8 cellular contexts compared by ENCODE assay signal in genomic region chr19:1067341-1068103, GRCh38. TPM values are rescaled to one million over a fixed set of nuclear protein-coding genes. Genes with fewer than 3 reads are reported as not detected.
DNase-seq lines count a peak whose midpoint lies in the region; ATAC-seq, FAIRE-seq and TF ChIP-seq lines count a peak whose summit lies in the region.

No MANE protein-coding gene starts in this region.

- H3K4me3 ChIP-seq in A673 (ENCODE audit: low read depth, low read length, poor library complexity, severe bottlenecking) (peak overlapping the region; percentile 51), esophagus muscularis mucosa (peak overlapping the region; percentile 48 to 60 (median 50)), small intestine (ENCODE audit: low read depth in 1 of 2, low read length in 2 of 2) (peak overlapping the region; percentile 38 to 60)

- POLR2A ChIA-PET in A673 (lab: Charles Lee; ENCODE audit: low non-redundant PET): interaction anchor here (0.6 kb wide), 1 partner anchor 24 kb away, joined by 13 read pairs; no protein-coding TSS in a partner anchor

- WGBS in esophagus muscularis mucosa: 10% methylated on average over 8 of the region's 40 CpGs
- 4 to 6% (median 5%) methylated on average over 34 to 40 of the region's 40 CpGs for WGBS in small intestine, 3 donors

- CTCF ChIA-PET in A673 (lab: Charles Lee): interaction anchor here (0.6 kb wide), 1 partner anchor 211 kb away, joined by 4 read pairs; no protein-coding TSS in a partner anchor

- intact Hi-C loops in A673 (cut with micrococcal nuclease; ENCODE audit: unreplicated experiment): no loop called here
- intact Hi-C loops in esophagus muscularis mucosa (cut with DNase I): no loop called here

- H3K9me3 ChIP-seq in A673 (ENCODE audit: low read depth, low read length, poor library complexity, severe bottlenecking) (no peaks in the 10 kb centered on the region), esophagus muscularis mucosa (no peaks in the 10 kb centered on the region), small intestine (ENCODE audit: control insufficient read depth, low read depth) (no peaks in the 10 kb centered on the region)

- FAIRE-seq in small intestine (lab: Jason Lieb, UNC) (no peak), H54 (lab: Jason Lieb, UNC) (no peak), GM12891 (lab: Jason Lieb, UNC) (no peak)

- H3K4me1 ChIP-seq in A673 (ENCODE audit: insufficient read depth, low read length, poor library complexity, severe bottlenecking) (peaks cover 26% of the 10 kb centered on the region), esophagus muscularis mucosa (peaks cover 22 to 71% (median 58%) of the 10 kb centered on the region in 4 donors), small intestine (ENCODE audit: control insufficient read depth in 2 of 2, insufficient read depth in 1 of 2, low read depth in 1 of 2, low read length in 1 of 2) (no peaks in the 10 kb centered on the region)

- TF ChIP-seq POLR2A in esophagus muscularis mucosa (IDR thresholded peaks at IDR 0.05; ENCODE audit: low read depth) (no peak), H54 (IDR thresholded peaks at IDR 0.05; ENCODE audit: low read depth, low read length) (no peak), GM12891 (IDR thresholded peaks at IDR 0.05; ENCODE audit: low read depth, low read length) (no peak)

- ATAC-seq in GM21576 (IDR thresholded peaks at IDR 0.05; ENCODE audit: unreplicated experiment): peak; percentile 12

- BruUV-seq in A673 (replicated peaks; lab: Mats Ljungman, UMichigan): no TSS peak

- H3K27me3 ChIP-seq in A673 (replicated peaks; ENCODE audit: insufficient read depth, low read depth, low read length, poor library complexity) (peaks cover 7% of the 10 kb centered on the region), esophagus muscularis mucosa (peaks cover 15 to 85% (median 51%) of the 10 kb centered on the region in 4 donors), small intestine (ENCODE audit: control insufficient read depth in 2 of 2, insufficient read depth in 2 of 2, low read length in 2 of 2) (peaks cover 5% of the 10 kb centered on the region in 2 donors)

- no peak for DNase-seq in A673 (ENCODE audit: low spot score)
- DNase-seq in T-helper 2 cell: peak in 4 of 5 experiments; percentile 51 to 86 (median 63)
- DNase-seq in esophagus muscularis mucosa (ENCODE audit: extremely low spot score): no peak
- DNase-seq in small intestine: no peak
- DNase-seq in NCI-H1436 treated with DMSO at 0.1 percent for 48 hours (lab: John Stamatoyannopoulos, UW): no peak
- no peak for DNase-seq in H54 (ENCODE audit: insufficient read length, low spot score)
- DNase-seq in GM12891 (ENCODE audit: insufficient read length, low spot score): no peak

- TF ChIP-seq CTCF in A673 (conservative IDR thresholded peaks at IDR 0.05; ENCODE audit: low read depth, low read length): no peak
- TF ChIP-seq CTCF in esophagus muscularis mucosa (IDR thresholded peaks at IDR 0.05): no peak

- TF ChIP-seq EP300 in esophagus muscularis mucosa (IDR thresholded peaks at IDR 0.05): no peak

- H3K27ac ChIP-seq in A673 (ENCODE audit: low read depth, low read length, poor library complexity, severe bottlenecking): no peak overlapping the region
- H3K27ac ChIP-seq in esophagus muscularis mucosa (replicated peaks in 1 of 4): peak overlapping the region in 3 of 4 donors; percentile 28 to 63 (median 57)
- H3K27ac ChIP-seq in small intestine (ENCODE audit: low read depth in 1 of 2, low read length in 1 of 2): peak overlapping the region; percentile 66 to 83

- H3K36me3 ChIP-seq in A673 (ENCODE audit: insufficient read depth, low read length, poor library complexity, severe bottlenecking): no peaks in the 10 kb centered on the region
- H3K36me3 ChIP-seq in esophagus muscularis mucosa: no peaks in the 10 kb centered on the region
- H3K36me3 ChIP-seq in small intestine (ENCODE audit: control insufficient read depth in 2 of 2, insufficient read depth in 2 of 2, low read length in 2 of 2): no peaks in the 10 kb centered on the region

TF ChIP-seq in GM12891, 5 proteins besides CTCF, POLR2A, EP300 and RAD21:
- TF ChIP-seq SPI1 (IDR thresholded peaks at IDR 0.05; ENCODE audit: low read depth, low read length): no peak
- TF ChIP-seq POU2F2 (IDR thresholded peaks at IDR 0.05; ENCODE audit: low read depth, low read length): no peak
- no peak for TF ChIP-seq TAF1 (IDR thresholded peaks at IDR 0.05; ENCODE audit: low read depth, low read length)
- TF ChIP-seq PAX5 (IDR thresholded peaks at IDR 0.05; ENCODE audit: insufficient read depth, low read length, severe bottlenecking): no peak
- no peak for TF ChIP-seq POLR2AphosphoS5 (IDR thresholded peaks at IDR 0.05; ENCODE audit: low read depth, low read length)

RNA-seq across cellular contexts. Expression of gene ARHGAP45, which starts 0.6 kb away (rescaled TPM):
- total RNA-seq in A673 (2021): 3.2 and 3.4 TPM in 2 replicates
- total RNA-seq in esophagus muscularis mucosa: 10 to 100 TPM; 17.8 to 28.3 (median 21.2) TPM
- polyA plus RNA-seq in small intestine: 10 to 100 TPM; 34.3 to 81.1 (median 62.6) TPM
- polyA plus RNA-seq in GM12891 (2012; ENCODE audit: low read depth, missing spikeins): 71.9 TPM

RNA-seq across cellular contexts. Expression of gene ABCA7, which starts 27.6 kb away (rescaled TPM):
- total RNA-seq in A673 (2021) (12.0 and 21.2 TPM in 2 replicates), esophagus muscularis mucosa (1 to 10 TPM; 3.9 to 9.5 (median 6.9) TPM)
- polyA plus RNA-seq in small intestine: 10 to 100 TPM in 2 of 3 donors, 1 to 10 TPM in 1; 6.2 to 60.3 (median 34.2) TPM
- polyA plus RNA-seq in GM12891 (2012; ENCODE audit: low read depth, missing spikeins): 13.2 TPM

RNA-seq across cellular contexts. Expression of gene POLR2E, which starts 27.7 kb away (rescaled TPM):
- total RNA-seq in A673 (2021) (342 and 343 TPM in 2 replicates), esophagus muscularis mucosa (100 to 1,000 TPM in 3 of 4 donors, 10 to 100 TPM in 1; 96.8 to 198 (median 135) TPM)
- 100 to 1,000 TPM; 141 to 189 (median 143) TPM for polyA plus RNA-seq in small intestine
- 196 TPM for polyA plus RNA-seq in GM12891 (2012; ENCODE audit: low read depth, missing spikeins)

RNA-seq across cellular contexts. Expression of gene GPX4, which starts 36.3 kb away (rescaled TPM):
- total RNA-seq in A673 (2021) (368 and 435 TPM in 2 replicates), esophagus muscularis mucosa (100 to 1,000 TPM; 338 to 386 (median 375) TPM)
- 1,000 to 10,000 TPM in 2 of 3 donors, 100 to 1,000 TPM in 1; 335 to 1,298 (median 1,178) TPM for polyA plus RNA-seq in small intestine
- polyA plus RNA-seq in GM12891 (2012; ENCODE audit: low read depth, missing spikeins): 472 TPM

RNA-seq across cellular contexts. Expression of gene CNN2, which starts 41.1 kb away (rescaled TPM):
- total RNA-seq in A673 (2021) (112 and 146 TPM in 2 replicates), esophagus muscularis mucosa (10 to 100 TPM; 47.3 to 98.1 (median 81.3) TPM)
- polyA plus RNA-seq in small intestine: 10 to 100 TPM; 14.5 to 34.4 (median 26.2) TPM
- polyA plus RNA-seq in GM12891 (2012; ENCODE audit: low read depth, missing spikeins): 101 TPM

Comparison
In these comparisons a context has a peak if more than half of its experiments do, and no peak if none do; other contexts are left out.
1. DNase-seq: peak in T-helper 2 cell (4 of 5); none in A673 (single experiment), esophagus muscularis mucosa (single experiment), small intestine (single experiment), NCI-H1436 treated with DMSO at 0.1 percent for 48 hours (single experiment), H54 (single experiment) and GM12891 (single experiment).
2. Peak in every context shown above with its lines, with median percentiles within 50 percentile points of each other: H3K4me3 ChIP-seq.